In genomic region chr20:64041040-64041780, GRCh38 we compare ENCODE assay signal across 1 cellular context.
TF ChIP-seq lines count a peak whose summit lies in the region.

No MANE protein-coding gene starts in this region.

TF ChIP-seq in HepG2, 621 proteins besides CTCF, POLR2A, EP300 and RAD21 (continued from another document and continues in another):
- peak; percentile 23; the same call in 1 of the 2 replicates for TF ChIP-seq ARID5B (CRISPR knock-in tag; IDR thresholded peaks at IDR 0.05)
- no peak; the same call in none of the 2 replicates for TF ChIP-seq PAWR (CRISPR knock-in tag; IDR thresholded peaks at IDR 0.05; ENCODE audit: borderline replicate concordance)
- peak; percentile 10; the same call in 1 of the 2 replicates for TF ChIP-seq PCBP1 (IDR thresholded peaks at IDR 0.05; ENCODE audit: borderline replicate concordance, low read depth, low read length)
- no peak for TF ChIP-seq SPEN (CRISPR knock-in tag; IDR thresholded peaks at IDR 0.05; ENCODE audit: low read depth)
- peak; percentile 55; the same call in 1 of the 2 replicates for TF ChIP-seq HIC2 (CRISPR knock-in tag; IDR thresholded peaks at IDR 0.05; ENCODE audit: low read depth)
- TF ChIP-seq ZSCAN25 (CRISPR knock-in tag; IDR thresholded peaks at IDR 0.05): peak; percentile 35; the same call in 1 of the 2 replicates
- no peak for TF ChIP-seq ZNF670 (CRISPR knock-in tag; IDR thresholded peaks at IDR 0.05; ENCODE audit: borderline replicate concordance)
- no peak for TF ChIP-seq SALL2 (CRISPR knock-in tag; IDR thresholded peaks at IDR 0.05)
- TF ChIP-seq GTF3A (CRISPR knock-in tag; conservative IDR thresholded peaks at IDR 0.05): peak; percentile 77
- TF ChIP-seq SCMH1 (CRISPR knock-in tag; IDR thresholded peaks at IDR 0.05; ENCODE audit: borderline replicate concordance): no peak
- no peak for TF ChIP-seq TBP (CRISPR knock-in tag; IDR thresholded peaks at IDR 0.05)
- TF ChIP-seq PCBP2 (optimal IDR thresholded peaks at IDR 0.05; ENCODE audit: low read depth, low read length, poor library complexity, severe bottlenecking): no peak
- no peak for TF ChIP-seq ETV6 (CRISPR knock-in tag; conservative IDR thresholded peaks at IDR 0.05)
- TF ChIP-seq JDP2 (CRISPR knock-in tag; IDR thresholded peaks at IDR 0.05; ENCODE audit: borderline replicate concordance): no peak
- peak; percentile 67 for TF ChIP-seq ZNF142 (CRISPR knock-in tag; IDR thresholded peaks at IDR 0.05)
- peak; percentile 68; the same call in 1 of the 2 replicates for TF ChIP-seq KDM4B (CRISPR knock-in tag; IDR thresholded peaks at IDR 0.05)
- TF ChIP-seq NRL (CRISPR knock-in tag; IDR thresholded peaks at IDR 0.05; ENCODE audit: borderline replicate concordance): no peak
- TF ChIP-seq ZNF839 (CRISPR knock-in tag; IDR thresholded peaks at IDR 0.05; ENCODE audit: borderline replicate concordance): no peak
- TF ChIP-seq JUN (CRISPR knock-in tag; IDR thresholded peaks at IDR 0.05): no peak
- TF ChIP-seq GMEB1 (CRISPR knock-in tag; IDR thresholded peaks at IDR 0.05; ENCODE audit: borderline replicate concordance): no peak
- no peak for TF ChIP-seq EHMT2 (IDR thresholded peaks at IDR 0.05; ENCODE audit: borderline replicate concordance, low read depth, low read length)
- no peak for TF ChIP-seq TFE3 (CRISPR knock-in tag; IDR thresholded peaks at IDR 0.05)
- no peak for TF ChIP-seq ZXDC (CRISPR knock-in tag; IDR thresholded peaks at IDR 0.05)
- no peak for TF ChIP-seq ZBTB38 (CRISPR knock-in tag; IDR thresholded peaks at IDR 0.05)
- TF ChIP-seq ZBTB10 (CRISPR knock-in tag; IDR thresholded peaks at IDR 0.05; ENCODE audit: borderline replicate concordance): peak; percentile 42; the same call in 1 of the 2 replicates
- TF ChIP-seq ZNF512B (CRISPR knock-in tag; IDR thresholded peaks at IDR 0.05; ENCODE audit: borderline replicate concordance): 0 out of 2 replicates have a peak, but pooled peaks have one; percentile 36
